Comparison of ENCODE assay signal across 8 cellular contexts in genomic region chr11:62560566-62561103, GRCh38. TPM values are rescaled to one million over a fixed set of nuclear protein-coding genes. Genes with fewer than 3 reads are reported as not detected.
DNase-seq lines count a peak whose midpoint lies in the region; ATAC-seq and TF ChIP-seq lines count a peak whose summit lies in the region.

No MANE protein-coding gene starts in this region.

- H3K27ac ChIP-seq in neuronal stem cell (replicated peaks; ENCODE audit: low read length) (peak overlapping the region; percentile 54), upper lobe of left lung (peak overlapping the region; percentile 74 to 84 (median 78))

- H2BK15ac ChIP-seq in neuronal stem cell (ENCODE audit: low read length), result no peak overlapping the region

- no peak overlapping the region for H2AFZ ChIP-seq in neuronal stem cell (ENCODE audit: low read length)

- peaks cover 47% of the 10 kb centered on the region for H3K36me3 Mint-ChIP-seq in activated T-helper 1 cell treated with anti-CD3 and anti-CD28 coated beads, Interleukin-12 subunit alpha, Interleukin-12 subunit beta, Interleukin-2, Interleukin-4 antibody, amounts not matched to agents 30 ng/mL and 10 ng/mL and 1 ng/mL, durations not matched to agents 14 hours and 24 hours and 36 hours (ENCODE audit: low read depth)

- peak overlapping the region; percentile 41 for H3K27ac Mint-ChIP-seq in activated T-helper 1 cell treated with anti-CD3 and anti-CD28 coated beads, Interleukin-12 subunit alpha, Interleukin-12 subunit beta, Interleukin-2, Interleukin-4 antibody, amounts not matched to agents 30 ng/mL and 10 ng/mL and 1 ng/mL, durations not matched to agents 14 hours and 24 hours and 36 hours

- ATAC-seq in upper lobe of left lung (ENCODE audit: low FRiP score in 2 of 2), result peak; percentile 86 to 94

- DNase-seq in AG08396 (ENCODE audit: low spot score) (peak; percentile 84), GOT3 (lab: John Stamatoyannopoulos, UW) (peak; percentile 65), OCI-M1 (lab: John Stamatoyannopoulos, UW) (peak; percentile 91), fibroblast of the conjunctiva (ENCODE audit: low read depth) (peak; percentile 97), neuronal stem cell (ENCODE audit: low spot score) (peak; percentile 82), upper lobe of left lung (peak in 1 of 2 donors; percentile 96), NCI-H1417 treated with DMSO at 0.1 percent for 48 hours (lab: John Stamatoyannopoulos, UW) (no peak)
- DNase-seq in activated T-helper 1 cell treated with anti-CD3 and anti-CD28 coated beads, Interleukin-12 subunit alpha, Interleukin-12 subunit beta, Interleukin-2, Interleukin-4 antibody, amounts not matched to agents 30 ng/mL and 10 ng/mL and 1 ng/mL, durations not matched to agents 14 hours and 24 hours and 36 hours (ENCODE audit: low spot score), result peak; percentile 62

- H3K14ac ChIP-seq in neuronal stem cell (ENCODE audit: low read length), result no peak overlapping the region

- no peak overlapping the region for H3K23ac ChIP-seq in neuronal stem cell (ENCODE audit: low read depth, low read length, poor library complexity)

- no peak overlapping the region for H2BK120ac ChIP-seq in neuronal stem cell (ENCODE audit: low read depth, low read length)

- peak; percentile 79 to 92 (median 86) for TF ChIP-seq CTCF in upper lobe of left lung (IDR thresholded peaks at IDR 0.05)

- H3K4me1 ChIP-seq in neuronal stem cell (ENCODE audit: control insufficient read depth in 2 of 2, insufficient read depth in 1 of 2, low read depth in 1 of 2, low read length in 2 of 2) (peaks cover 16% of the 10 kb centered on the region in 2 donors), upper lobe of left lung (peaks cover 37 to 44% (median 38%) of the 10 kb centered on the region in 4 donors)

- no peaks in the 10 kb centered on the region for H3K27me3 Mint-ChIP-seq in activated T-helper 1 cell treated with anti-CD3 and anti-CD28 coated beads, Interleukin-12 subunit alpha, Interleukin-12 subunit beta, Interleukin-2, Interleukin-4 antibody, amounts not matched to agents 30 ng/mL and 10 ng/mL and 1 ng/mL, durations not matched to agents 14 hours and 24 hours and 36 hours (ENCODE audit: insufficient read depth)

- H3K36me3 ChIP-seq in neuronal stem cell (replicated peaks in 1 of 2; ENCODE audit: control insufficient read depth in 2 of 2, insufficient read depth in 2 of 2, low read length in 2 of 2) (peaks cover 39 to 93% of the 10 kb centered on the region in 2 donors), upper lobe of left lung (peaks cover 8 to 53% (median 43%) of the 10 kb centered on the region in 4 donors)

- H3K9ac ChIP-seq in neuronal stem cell (ENCODE audit: low read depth, low read length, poor library complexity), result no peak overlapping the region

- intact Hi-C loops in activated T-helper 1 cell treated with anti-CD3 and anti-CD28 coated beads, Interleukin-12 subunit alpha, Interleukin-12 subunit beta, Interleukin-2, Interleukin-4 antibody, amounts not matched to agents 30 ng/mL and 10 ng/mL and 1 ng/mL, durations not matched to agents 14 hours and 24 hours and 36 hours (cut with micrococcal nuclease), result loop anchor here (1.0 kb wide), 4 partner anchors 15 to 166 kb away; no protein-coding TSS in a partner anchor

- H2AK5ac ChIP-seq in neuronal stem cell (ENCODE audit: low read depth, low read length), result no peak overlapping the region

- no peak overlapping the region for H4K91ac ChIP-seq in neuronal stem cell (ENCODE audit: low read depth, low read length, poor library complexity)

- H3K27me3 ChIP-seq in neuronal stem cell (ENCODE audit: control insufficient read depth in 3 of 3, insufficient read depth in 3 of 3, low read depth in 1 of 3, low read length in 3 of 3) (no peaks in the 10 kb centered on the region), upper lobe of left lung (no peaks in the 10 kb centered on the region)

- H3K9me3 ChIP-seq in neuronal stem cell (replicated peaks in 1 of 2; ENCODE audit: control insufficient read depth in 2 of 2, insufficient read depth in 1 of 2, low read depth in 1 of 2, low read length in 2 of 2) (no peaks in the 10 kb centered on the region), upper lobe of left lung (no peaks in the 10 kb centered on the region)

- H3K4me1 Mint-ChIP-seq in activated T-helper 1 cell treated with anti-CD3 and anti-CD28 coated beads, Interleukin-12 subunit alpha, Interleukin-12 subunit beta, Interleukin-2, Interleukin-4 antibody, amounts not matched to agents 30 ng/mL and 10 ng/mL and 1 ng/mL, durations not matched to agents 14 hours and 24 hours and 36 hours (ENCODE audit: low read depth), result peaks cover 62% of the 10 kb centered on the region

- H3K9me3 Mint-ChIP-seq in activated T-helper 1 cell treated with anti-CD3 and anti-CD28 coated beads, Interleukin-12 subunit alpha, Interleukin-12 subunit beta, Interleukin-2, Interleukin-4 antibody, amounts not matched to agents 30 ng/mL and 10 ng/mL and 1 ng/mL, durations not matched to agents 14 hours and 24 hours and 36 hours, result no peaks in the 10 kb centered on the region

- H4K8ac ChIP-seq in neuronal stem cell (ENCODE audit: low read depth, low read length), result no peak overlapping the region

- TF ChIP-seq EP300 in upper lobe of left lung (IDR thresholded peaks at IDR 0.05), result peak in 2 of 4 donors; percentile 38 to 43

- H3K4me2 ChIP-seq in neuronal stem cell (ENCODE audit: insufficient read depth, low read length, poor library complexity, severe bottlenecking), result no peak overlapping the region

- no peak overlapping the region for H3K4ac ChIP-seq in neuronal stem cell (ENCODE audit: low read length)

- no peaks in the 10 kb centered on the region for H3K79me1 ChIP-seq in neuronal stem cell (ENCODE audit: low read depth, low read length)

- no peak overlapping the region for H2BK12ac ChIP-seq in neuronal stem cell (ENCODE audit: low read length)

- WGBS in neuronal stem cell (ENCODE audit: extremely low coverage in 2 of 2, insufficient read length in 2 of 2, insufficient replicate concordance in 1 of 2), 2 donors, result no CpG with 5 or more reads among the region's 2 CpGs
- WGBS in upper lobe of left lung, 2 donors, result 39 to 52% methylated on average over 2 of the region's 2 CpGs

- no peak overlapping the region for H2BK5ac ChIP-seq in neuronal stem cell (ENCODE audit: low read length)

- H3K18ac ChIP-seq in neuronal stem cell (ENCODE audit: low read length), result no peak overlapping the region

- H3K4me3 Mint-ChIP-seq in activated T-helper 1 cell treated with anti-CD3 and anti-CD28 coated beads, Interleukin-12 subunit alpha, Interleukin-12 subunit beta, Interleukin-2, Interleukin-4 antibody, amounts not matched to agents 30 ng/mL and 10 ng/mL and 1 ng/mL, durations not matched to agents 14 hours and 24 hours and 36 hours, result no peak overlapping the region

- H3K4me3 ChIP-seq in neuronal stem cell (ENCODE audit: low read length in 2 of 2), result no peak overlapping the region
- H3K4me3 ChIP-seq in upper lobe of left lung, result no peak overlapping the region

- TF ChIP-seq POLR2A in upper lobe of left lung (IDR thresholded peaks at IDR 0.05), result no peak

RNA-seq across cellular contexts. Expression of gene EEF1G, which starts 13.1 kb away (rescaled TPM):
- 1,154 and 1,169 TPM in 2 replicates for total RNA-seq in activated T-helper 1 cell treated with anti-CD3 and anti-CD28 coated beads, Interleukin-12 subunit alpha, Interleukin-12 subunit beta, Interleukin-2, Interleukin-4 antibody, amounts not matched to agents 30 ng/mL and 10 ng/mL and 1 ng/mL, durations not matched to agents 14 hours and 24 hours and 36 hours
- polyA plus RNA-seq in neuronal stem cell (2013, experiment 1 of 2), result 2,514 TPM
- 2,457 TPM for polyA plus RNA-seq in neuronal stem cell (2013, experiment 2 of 2)
- total RNA-seq in upper lobe of left lung, result 100 to 1,000 TPM; 557 to 997 (median 889) TPM

RNA-seq across cellular contexts. Expression of gene AHNAK, which starts 14.0 kb away (rescaled TPM):
- total RNA-seq in activated T-helper 1 cell treated with anti-CD3 and anti-CD28 coated beads, Interleukin-12 subunit alpha, Interleukin-12 subunit beta, Interleukin-2, Interleukin-4 antibody, amounts not matched to agents 30 ng/mL and 10 ng/mL and 1 ng/mL, durations not matched to agents 14 hours and 24 hours and 36 hours, result 96.5 and 97.2 TPM in 2 replicates
- polyA plus RNA-seq in neuronal stem cell (2013, experiment 1 of 2), result 6.4 TPM
- 6.9 TPM for polyA plus RNA-seq in neuronal stem cell (2013, experiment 2 of 2)
- 1,000 to 10,000 TPM in 2 of 6 donors, 100 to 1,000 TPM in 4; 583 to 1,153 (median 829) TPM for total RNA-seq in upper lobe of left lung

RNA-seq across cellular contexts. Expression of gene TUT1, which starts 30.7 kb away (rescaled TPM):
- 38.7 and 40.7 TPM in 2 replicates for total RNA-seq in activated T-helper 1 cell treated with anti-CD3 and anti-CD28 coated beads, Interleukin-12 subunit alpha, Interleukin-12 subunit beta, Interleukin-2, Interleukin-4 antibody, amounts not matched to agents 30 ng/mL and 10 ng/mL and 1 ng/mL, durations not matched to agents 14 hours and 24 hours and 36 hours
- 14.3 TPM for polyA plus RNA-seq in neuronal stem cell (2013, experiment 1 of 2)
- 14.6 TPM for polyA plus RNA-seq in neuronal stem cell (2013, experiment 2 of 2)
- 10 to 100 TPM in 3 of 6 donors, 1 to 10 TPM in 3; 5.3 to 25.4 (median 11.7) TPM for total RNA-seq in upper lobe of left lung

RNA-seq across cellular contexts. Expression of gene MTA2, which starts 41.0 kb away (rescaled TPM):
- total RNA-seq in activated T-helper 1 cell treated with anti-CD3 and anti-CD28 coated beads, Interleukin-12 subunit alpha, Interleukin-12 subunit beta, Interleukin-2, Interleukin-4 antibody, amounts not matched to agents 30 ng/mL and 10 ng/mL and 1 ng/mL, durations not matched to agents 14 hours and 24 hours and 36 hours, result 224 and 230 TPM in 2 replicates
- polyA plus RNA-seq in neuronal stem cell (2013, experiment 1 of 2), result 61.4 TPM
- polyA plus RNA-seq in neuronal stem cell (2013, experiment 2 of 2), result 60.5 TPM
- 10 to 100 TPM; 57.6 to 88.0 (median 69.8) TPM for total RNA-seq in upper lobe of left lung

RNA-seq across cellular contexts. Expression of gene EML3, which starts 51.9 kb away (rescaled TPM):
- total RNA-seq in activated T-helper 1 cell treated with anti-CD3 and anti-CD28 coated beads, Interleukin-12 subunit alpha, Interleukin-12 subunit beta, Interleukin-2, Interleukin-4 antibody, amounts not matched to agents 30 ng/mL and 10 ng/mL and 1 ng/mL, durations not matched to agents 14 hours and 24 hours and 36 hours, result 164 and 167 TPM in 2 replicates
- 22.2 TPM for polyA plus RNA-seq in neuronal stem cell (2013, experiment 1 of 2)
- polyA plus RNA-seq in neuronal stem cell (2013, experiment 2 of 2), result 21.7 TPM
- total RNA-seq in upper lobe of left lung, result 100 to 1,000 TPM in 1 of 6 donors, 10 to 100 TPM in 5; 31.0 to 148 (median 71.0) TPM
